ENCODE assay signal across 30 cellular contexts in genomic region chr4:133287396-133287795, GRCh38.
"Had no signal": no experiment of that assay in that cellular context is flagged by ENCODE, and none has a peak within 500 bp of the region (broad histone marks: within the 10 kb centered on the region; RNA-seq: fewer than 3 reads in every experiment).

No MANE protein-coding gene starts in this region.

- H3K36me3 ChIP-seq: left lung, lower lobe of right lung, pancreas, prostate gland, stomach, thyroid gland, transverse colon, upper lobe of left lung, vagina had no signal

- ATAC-seq: left colon; left lung; lower lobe of right lung; natural killer cell; pancreas; right cardiac atrium; sciatic nerve; stimulated activated naive B cell treated with anti-CD40 and anti-IgM and Interleukin-4, amounts not matched to agents 10 μg/mL and 1 μg/mL and 100 μg/mL, for 72 hours; stimulated activated naive CD8-positive, alpha-beta T cell treated with anti-CD3 and anti-CD28 coated beads, Interleukin-15, Interleukin-2, amounts not matched to agents 100 U/mL and 50 U/mL, for 24 hours had no signal

- H3K27me3 ChIP-seq: left lung, pancreas, stomach, testis, thyroid gland, transverse colon, upper lobe of left lung, vagina had no signal

- H3K27ac ChIP-seq: left lung, lower lobe of right lung, pancreas, prostate gland, skin epidermis, stomach, testis, thyroid gland, transverse colon, upper lobe of left lung, vagina had no signal

- H3K27me3 Mint-ChIP-seq: naive B cell; stimulated activated naive B cell treated with anti-CD40 and anti-IgM and Interleukin-4, amounts not matched to agents 10 μg/mL and 1 μg/mL and 100 μg/mL, for 72 hours had no signal

- H3K4me3 Mint-ChIP-seq: mesothelial cell of epicardium; naive B cell; natural killer cell; nephron progenitor cell; stimulated activated naive B cell treated with anti-CD40 and anti-IgM and Interleukin-4, amounts not matched to agents 10 μg/mL and 1 μg/mL and 100 μg/mL, for 72 hours had no signal

- H3K4me1 ChIP-seq: left lung, lower lobe of right lung, pancreas, prostate gland, stomach, testis, thyroid gland, transverse colon, upper lobe of left lung, vagina had no signal

- H3K4me1 Mint-ChIP-seq: mesothelial cell of epicardium; naive B cell; natural killer cell; nephron progenitor cell; stimulated activated naive B cell treated with anti-CD40 and anti-IgM and Interleukin-4, amounts not matched to agents 10 μg/mL and 1 μg/mL and 100 μg/mL, for 72 hours had no signal

- H3K4me3 ChIP-seq: left lung, lower lobe of right lung, pancreas, prostate gland, skin epidermis, stomach, testis, thyroid gland, transverse colon, upper lobe of left lung, vagina had no signal

- DNase-seq: kidney; left colon; left lung; lower lobe of right lung; mammary epithelial cell; mesenchymal stem cell; naive B cell; natural killer cell; nephron progenitor cell; nucleus accumbens; pancreas; posterior cingulate gyrus; retina; right cardiac atrium; stimulated activated CD4-positive, alpha-beta T cell treated with anti-CD3 and anti-CD28 coated beads, Interleukin-12 subunit alpha, Interleukin-12 subunit beta, amount 100 ng/mL, for 4 hours; stimulated activated CD4-positive, alpha-beta T cell treated with anti-CD3 and anti-CD28 coated beads, Interleukin-15, amount 100 ng/mL, for 24 hours; stimulated activated CD4-positive, alpha-beta T cell treated with anti-CD3 and anti-CD28 coated beads, Interleukin-2, amount 100 ng/mL, for 24 hours; stimulated activated CD4-positive, alpha-beta T cell treated with anti-CD3 and anti-CD28 coated beads, Interleukin-4, amount 100 ng/mL, for 1 hour; stimulated activated naive B cell treated with anti-CD40 and anti-IgM and Interleukin-4, amounts not matched to agents 10 μg/mL and 1 μg/mL and 100 μg/mL, for 72 hours; stimulated activated naive CD8-positive, alpha-beta T cell treated with anti-CD3 and anti-CD28 coated beads, Interleukin-15, Interleukin-2, amounts not matched to agents 100 U/mL and 50 U/mL, for 24 hours; stomach; testis; thyroid gland; transverse colon; upper lobe of left lung had no signal

- H3K36me3 Mint-ChIP-seq: mesothelial cell of epicardium; naive B cell; natural killer cell; stimulated activated naive B cell treated with anti-CD40 and anti-IgM and Interleukin-4, amounts not matched to agents 10 μg/mL and 1 μg/mL and 100 μg/mL, for 72 hours had no signal

- H3K27ac Mint-ChIP-seq: mesothelial cell of epicardium; naive B cell; natural killer cell; nephron progenitor cell; stimulated activated naive B cell treated with anti-CD40 and anti-IgM and Interleukin-4, amounts not matched to agents 10 μg/mL and 1 μg/mL and 100 μg/mL, for 72 hours had no signal

- H3K9me3 Mint-ChIP-seq: mesothelial cell of epicardium, naive B cell, nephron progenitor cell had no signal

- H3K9me3 ChIP-seq: left lung, lower lobe of right lung, pancreas, prostate gland, stomach, testis, thyroid gland, transverse colon, upper lobe of left lung, vagina had no signal
